In the genomic region with DNA sequence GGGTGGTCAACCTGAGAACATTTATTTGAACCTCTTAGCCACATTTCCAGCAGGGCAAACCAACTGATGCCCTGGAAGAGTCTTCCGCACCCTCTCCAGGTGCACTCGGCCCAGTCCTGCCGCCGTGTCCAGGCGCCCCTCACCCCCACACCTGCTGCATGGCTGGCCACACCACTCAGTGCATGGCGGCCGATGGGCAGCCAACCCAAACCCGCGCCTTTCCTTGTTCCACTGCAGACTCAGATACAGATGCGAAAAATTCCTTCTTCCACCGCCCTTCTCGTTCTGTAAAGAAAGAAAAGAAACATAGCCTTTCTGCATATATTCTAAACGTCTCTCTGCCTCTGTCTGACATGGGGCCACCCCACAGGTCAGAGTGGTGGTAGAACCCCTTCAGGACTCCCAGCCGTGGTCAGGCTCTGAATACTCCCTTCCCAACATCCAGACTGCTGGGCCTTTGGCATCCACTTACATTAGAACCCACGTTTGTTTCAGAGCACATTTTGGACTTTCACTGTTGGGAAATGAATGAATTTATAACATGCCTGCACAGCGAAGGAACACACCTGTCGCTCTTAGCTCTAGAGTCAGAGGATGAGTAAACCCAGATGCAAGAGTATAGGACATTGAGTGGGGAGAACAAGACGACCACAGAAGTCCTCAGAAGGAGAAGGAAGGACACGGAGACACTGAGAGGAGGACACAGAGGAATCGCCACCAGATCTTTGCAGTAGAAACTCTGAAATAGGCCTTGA, we compare ENCODE assay signal across 1 cellular context.
TF ChIP-seq lines count a peak whose summit lies in the region.

No MANE protein-coding gene starts in this region.

TF ChIP-seq in WTC11, 78 proteins besides CTCF, POLR2A, EP300 and RAD21 (continued from another document):
- TF ChIP-seq, protein P1, sequence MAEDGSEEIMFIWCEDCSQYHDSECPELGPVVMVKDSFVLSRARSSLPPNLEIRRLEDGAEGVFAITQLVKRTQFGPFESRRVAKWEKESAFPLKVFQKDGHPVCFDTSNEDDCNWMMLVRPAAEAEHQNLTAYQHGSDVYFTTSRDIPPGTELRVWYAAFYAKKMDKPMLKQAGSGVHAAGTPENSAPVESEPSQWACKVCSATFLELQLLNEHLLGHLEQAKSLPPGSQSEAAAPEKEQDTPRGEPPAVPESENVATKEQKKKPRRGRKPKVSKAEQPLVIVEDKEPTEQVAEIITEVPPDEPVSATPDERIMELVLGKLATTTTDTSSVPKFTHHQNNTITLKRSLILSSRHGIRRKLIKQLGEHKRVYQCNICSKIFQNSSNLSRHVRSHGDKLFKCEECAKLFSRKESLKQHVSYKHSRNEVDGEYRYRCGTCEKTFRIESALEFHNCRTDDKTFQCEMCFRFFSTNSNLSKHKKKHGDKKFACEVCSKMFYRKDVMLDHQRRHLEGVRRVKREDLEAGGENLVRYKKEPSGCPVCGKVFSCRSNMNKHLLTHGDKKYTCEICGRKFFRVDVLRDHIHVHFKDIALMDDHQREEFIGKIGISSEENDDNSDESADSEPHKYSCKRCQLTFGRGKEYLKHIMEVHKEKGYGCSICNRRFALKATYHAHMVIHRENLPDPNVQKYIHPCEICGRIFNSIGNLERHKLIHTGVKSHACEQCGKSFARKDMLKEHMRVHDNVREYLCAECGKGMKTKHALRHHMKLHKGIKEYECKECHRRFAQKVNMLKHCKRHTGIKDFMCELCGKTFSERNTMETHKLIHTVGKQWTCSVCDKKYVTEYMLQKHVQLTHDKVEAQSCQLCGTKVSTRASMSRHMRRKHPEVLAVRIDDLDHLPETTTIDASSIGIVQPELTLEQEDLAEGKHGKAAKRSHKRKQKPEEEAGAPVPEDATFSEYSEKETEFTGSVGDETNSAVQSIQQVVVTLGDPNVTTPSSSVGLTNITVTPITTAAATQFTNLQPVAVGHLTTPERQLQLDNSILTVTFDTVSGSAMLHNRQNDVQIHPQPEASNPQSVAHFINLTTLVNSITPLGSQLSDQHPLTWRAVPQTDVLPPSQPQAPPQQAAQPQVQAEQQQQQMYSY (CRISPR knock-in tag; IDR thresholded peaks at IDR 0.05): no peak
- TF ChIP-seq, protein P2, sequence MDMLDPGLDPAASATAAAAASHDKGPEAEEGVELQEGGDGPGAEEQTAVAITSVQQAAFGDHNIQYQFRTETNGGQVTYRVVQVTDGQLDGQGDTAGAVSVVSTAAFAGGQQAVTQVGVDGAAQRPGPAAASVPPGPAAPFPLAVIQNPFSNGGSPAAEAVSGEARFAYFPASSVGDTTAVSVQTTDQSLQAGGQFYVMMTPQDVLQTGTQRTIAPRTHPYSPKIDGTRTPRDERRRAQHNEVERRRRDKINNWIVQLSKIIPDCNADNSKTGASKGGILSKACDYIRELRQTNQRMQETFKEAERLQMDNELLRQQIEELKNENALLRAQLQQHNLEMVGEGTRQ (CRISPR knock-in tag; IDR thresholded peaks at IDR 0.05): no peak
- no peak for TF ChIP-seq JUN (CRISPR knock-in tag; IDR thresholded peaks at IDR 0.05)
- TF ChIP-seq ETV6 (CRISPR knock-in tag; IDR thresholded peaks at IDR 0.05): no peak
- no peak for TF ChIP-seq KAT7 (CRISPR knock-in tag; IDR thresholded peaks at IDR 0.05; ENCODE audit: borderline replicate concordance)
- TF ChIP-seq, protein P3, sequence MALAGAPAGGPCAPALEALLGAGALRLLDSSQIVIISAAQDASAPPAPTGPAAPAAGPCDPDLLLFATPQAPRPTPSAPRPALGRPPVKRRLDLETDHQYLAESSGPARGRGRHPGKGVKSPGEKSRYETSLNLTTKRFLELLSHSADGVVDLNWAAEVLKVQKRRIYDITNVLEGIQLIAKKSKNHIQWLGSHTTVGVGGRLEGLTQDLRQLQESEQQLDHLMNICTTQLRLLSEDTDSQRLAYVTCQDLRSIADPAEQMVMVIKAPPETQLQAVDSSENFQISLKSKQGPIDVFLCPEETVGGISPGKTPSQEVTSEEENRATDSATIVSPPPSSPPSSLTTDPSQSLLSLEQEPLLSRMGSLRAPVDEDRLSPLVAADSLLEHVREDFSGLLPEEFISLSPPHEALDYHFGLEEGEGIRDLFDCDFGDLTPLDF (CRISPR knock-in tag; IDR thresholded peaks at IDR 0.05): no peak
- TF ChIP-seq ZNF396 (CRISPR knock-in tag; IDR thresholded peaks at IDR 0.05; ENCODE audit: borderline replicate concordance): no peak
- TF ChIP-seq ZNF671 (CRISPR knock-in tag; IDR thresholded peaks at IDR 0.05): no peak
- TF ChIP-seq ESRRA (CRISPR knock-in tag; IDR thresholded peaks at IDR 0.05; ENCODE audit: borderline replicate concordance): no peak
- no peak for TF ChIP-seq CREM (CRISPR knock-in tag; IDR thresholded peaks at IDR 0.05)
